Comparison of ENCODE assay signal across 25 cellular contexts in genomic region chr4:152494020-152494419, GRCh38.
"Had no signal": no experiment of that assay in that cellular context is flagged by ENCODE, and none has a peak within 500 bp of the region (broad histone marks: within the 10 kb centered on the region; RNA-seq: fewer than 3 reads in every experiment).

No MANE protein-coding gene starts in this region.

- H3K4me1 ChIP-seq: SJSA1 had no signal

- H3K27me3 ChIP-seq: SJSA1 had no signal

- H3K4me3 ChIP-seq: K562, SJSA1, SK-N-MC had no signal

- ATAC-seq: K562 had no signal

- H3K9me3 ChIP-seq: SJSA1 had no signal

- H3K27me3 Mint-ChIP-seq: IgD-negative memory B cell had no signal

- H3K36me3 ChIP-seq: SJSA1 had no signal

- H3K9ac ChIP-seq: KMS-11 had no signal

- H3K9me3 Mint-ChIP-seq: IgD-negative memory B cell had no signal

- H3K4me2 ChIP-seq: KMS-11 had no signal

- FAIRE-seq: HTR-8/SVneo, K562, RCC 7860 had no signal

- DNase-seq: Kasumi-1, MM.1S, NCI-H1092 treated with DMSO at 0.1 percent for 48 hours, NCI-H1436, NCI-H187, NCI-H2029, NCI-H2081 treated with DMSO at 0.1 percent for 48 hours, NCI-H2171, NCI-H226, NCI-H446, NCI-H510A, NCI-H524 treated with DMSO at 0.1 percent for 48 hours, NCI-H69, NCI-H774, Right ventricle myocardium superior, RPMI8226, SIG-M5 had no signal

- H3K27ac Mint-ChIP-seq: IgD-negative memory B cell had no signal

- H3K27ac ChIP-seq: HL-60, KMS-11, SJSA1, SK-N-MC had no signal
